Comparison of ENCODE assay signal across 1 cellular context in the genomic region with DNA sequence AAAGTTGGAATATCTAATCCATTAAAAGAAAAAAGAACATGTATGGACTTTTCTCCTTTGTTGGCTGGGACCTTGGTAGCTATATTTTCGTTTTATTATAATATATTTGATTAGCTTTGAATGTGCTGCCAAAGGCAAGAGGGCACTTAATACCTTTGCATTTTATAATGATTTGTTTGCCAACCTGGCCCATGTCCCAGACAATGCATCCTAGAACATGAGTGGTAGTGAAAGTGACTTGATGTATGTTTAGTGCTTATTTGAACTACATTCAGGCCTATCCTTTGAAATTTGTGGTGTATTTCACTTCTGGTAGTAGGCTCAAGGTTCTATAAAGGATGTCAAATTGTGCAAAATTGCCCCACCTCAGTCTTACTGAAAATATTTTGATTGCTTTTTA.
TF ChIP-seq lines count a peak whose summit lies in the region.

No MANE protein-coding gene starts in this region.

TF ChIP-seq in GM23338, 12 proteins besides CTCF, POLR2A, EP300 and RAD21 (continued from another document):
- TF ChIP-seq ZNF462 (CRISPR knock-in tag; IDR thresholded peaks at IDR 0.05) (no peak), ZNF331 (CRISPR knock-in tag; IDR thresholded peaks at IDR 0.05; ENCODE audit: low read depth) (no peak), EZH2phosphoT487 (IDR thresholded peaks at IDR 0.05; ENCODE audit: unreplicated experiment) (no peak), JUNB (IDR thresholded peaks at IDR 0.05; ENCODE audit: unreplicated experiment) (no peak), NANOG (IDR thresholded peaks at IDR 0.05; ENCODE audit: borderline replicate concordance) (no peak), ZNF114 (CRISPR knock-in tag; IDR thresholded peaks at IDR 0.05) (no peak)
